Comparison of ENCODE assay signal across 9 cellular contexts in genomic region chr20:35262734-35263608, GRCh38. TPM values are rescaled to one million over a fixed set of nuclear protein-coding genes. Genes with fewer than 3 reads are reported as not detected.
DNase-seq lines count a peak whose midpoint lies in the region; ATAC-seq and TF ChIP-seq lines count a peak whose summit lies in the region.
"Not testable (repeated sequence)": the region's sequence is repeated elsewhere in the genome, so short reads cannot be mapped to it uniquely, and the experiment has no call there.
"Had no signal": no experiment of that assay in that cellular context is flagged by ENCODE, and none has a peak within 500 bp of the region (broad histone marks: within the 10 kb centered on the region; RNA-seq: fewer than 3 reads in every experiment).

No MANE protein-coding gene starts in this region.

- H3K27me3 Mint-ChIP-seq in H9 (ENCODE audit: low read depth); endothelial cell (ENCODE audit: unreplicated experiment): not testable (repeated sequence)

- H3K9me3 Mint-ChIP-seq in H9; endothelial cell (ENCODE audit: unreplicated experiment): not testable (repeated sequence)

- H3K18ac ChIP-seq in H9 (ENCODE audit: insufficient read length, low read depth, low read length) = peak overlapping the region; percentile 96

- peak overlapping the region; percentile 88 for H2BK12ac ChIP-seq in H9 (ENCODE audit: insufficient read length, low read depth, low read length)

- peak overlapping the region; percentile 91 for H3K4ac ChIP-seq in H9 (ENCODE audit: low read depth, low read length)

- peaks cover 13% of the 10 kb centered on the region; the same call in 1 of the 2 replicates for H3K4me1 ChIP-seq in H9 (ENCODE audit: insufficient read depth, low read length)
- H3K4me1 ChIP-seq in adipocyte (ENCODE audit: control insufficient read depth, insufficient read depth, low read length) = not testable (repeated sequence)
- peaks cover 28% of the 10 kb centered on the region for H3K4me1 ChIP-seq in iPS-15b (ENCODE audit: control insufficient read depth, insufficient read depth, low read length)
- peaks cover 12% of the 10 kb centered on the region for H3K4me1 ChIP-seq in mucosa of descending colon (ENCODE audit: low read depth)
- H3K4me1 ChIP-seq in smooth muscle cell (ENCODE audit: low read depth) = peaks cover 20% of the 10 kb centered on the region

- H4K8ac ChIP-seq in H9 (replicated peaks; ENCODE audit: insufficient read length, low read depth, low read length) = not testable (repeated sequence)

- H2BK15ac ChIP-seq in H9 (ENCODE audit: low read depth, low read length) = not testable (repeated sequence)

- H3K4me3 Mint-ChIP-seq in H9 (peak overlapping the region; percentile 45 to 73), endothelial cell (ENCODE audit: unreplicated experiment) (peak overlapping the region; percentile 22)

- H3K23me2 ChIP-seq in H9 (ENCODE audit: insufficient read length, low read depth, low read length, poor library complexity, severe bottlenecking) = not testable (repeated sequence)

- intact Hi-C loops in mucosa of descending colon (cut with DNase I, micrococcal nuclease) = not testable (repeated sequence)

- not testable (repeated sequence) for H3K9me3 ChIP-seq in H9 (ENCODE audit: control insufficient read depth, low read depth, low read length); adipocyte (ENCODE audit: control insufficient read depth, low read length); iPS-15b (ENCODE audit: control insufficient read depth, insufficient read depth, low read length); mucosa of descending colon; smooth muscle cell (replicated peaks; ENCODE audit: low read depth)

- H3K4me1 Mint-ChIP-seq in H9 (peaks cover 67 to 69% of the 10 kb centered on the region in 2 experiments), endothelial cell (ENCODE audit: unreplicated experiment) (peaks cover 11% of the 10 kb centered on the region)

- H3K27ac Mint-ChIP-seq in H9 = peak overlapping the region; percentile 99 to 100 (median 99)
- peak overlapping the region; percentile 54 for H3K27ac Mint-ChIP-seq in endothelial cell (ENCODE audit: unreplicated experiment)

- H4K5ac ChIP-seq in H9 (ENCODE audit: insufficient read length, low read depth, low read length) = peak overlapping the region; percentile 46

- H3K23ac ChIP-seq in H9 (ENCODE audit: insufficient read length, low read depth, low read length) = not testable (repeated sequence)

- TF ChIP-seq CTCF in AG04449 (IDR thresholded peaks at IDR 0.05; ENCODE audit: insufficient read depth, low read length, missing control alignments) = peak; percentile 14
- TF ChIP-seq CTCF in H9 (conservative IDR thresholded peaks at IDR 0.05) = peak; percentile 27; the same call in 2 of the 3 replicates
- not testable (repeated sequence) for TF ChIP-seq CTCF in endothelial cell (IDR thresholded peaks at IDR 0.05; ENCODE audit: unreplicated experiment); mucosa of descending colon (IDR thresholded peaks at IDR 0.05)
- peak; percentile 7 for TF ChIP-seq CTCF in smooth muscle cell (IDR thresholded peaks at IDR 0.05; ENCODE audit: borderline replicate concordance, insufficient read depth, poor library complexity, severe bottlenecking)

- not testable (repeated sequence) for H2AFZ ChIP-seq in H9 (ENCODE audit: low read length); smooth muscle cell (ENCODE audit: low read depth)

- CTCF ChIA-PET in AG04449 (lab: Yijun Ruan, JAX) = interaction anchor here (1.0 to 11.3 kb wide), 9 partner anchors 14 to 184 kb away, joined by 3 to 271 read pairs (median 4); partner anchors contain the start of gene EDEM2

- POLR2A ChIA-PET in AG04449 (lab: Yijun Ruan, JAX) = interaction anchor here (0.6 to 1.9 kb wide), 2 partner anchors 22 to 477 kb away, joined by 3 to 6 read pairs; partner anchors contain the start of gene EIF6

- H2AK5ac ChIP-seq in H9 (ENCODE audit: insufficient read length, low read length) = peak overlapping the region; percentile 10

- not testable (repeated sequence) for H3K4me3 ChIP-seq in AG04449 (ENCODE audit: low read depth, low read length); adipocyte (ENCODE audit: low read length); mucosa of descending colon; smooth muscle cell
- peak overlapping the region; percentile 0 for H3K4me3 ChIP-seq in iPS-15b (ENCODE audit: low read depth, low read length)

- H2BK5ac ChIP-seq in H9 (ENCODE audit: insufficient read length, low read length) = peak overlapping the region; percentile 91

- not testable (repeated sequence) for H3K27me3 ChIP-seq in H9 (ENCODE audit: insufficient read depth, low read length); adipocyte (replicated peaks; ENCODE audit: control insufficient read depth, insufficient read depth, low read length); iPS-15b (ENCODE audit: control insufficient read depth, insufficient read depth, low read length); smooth muscle cell (ENCODE audit: low read depth)

- H3K9ac ChIP-seq in H9 (ENCODE audit: extremely low read depth, insufficient read length, low read length) (peak overlapping the region; percentile 54), iPS-15b (ENCODE audit: low read depth, low read length) (peak overlapping the region; percentile 51)
- not testable (repeated sequence) for H3K9ac ChIP-seq in adipocyte (ENCODE audit: low read length); smooth muscle cell (ENCODE audit: low read depth)

- H4K91ac ChIP-seq in H9 (ENCODE audit: insufficient read length, low read depth, low read length) = peak overlapping the region; percentile 93

- ATAC-seq in mucosa of descending colon = peak; percentile 87

- H3K56ac ChIP-seq in H9 (ENCODE audit: insufficient read length, low read depth, low read length) = peak overlapping the region; percentile 2

- peaks cover 0 to 41% (median 16%) of the 10 kb centered on the region in 3 experiments; a peak in 5 of 7 replicates for H3K36me3 Mint-ChIP-seq in H9 (ENCODE audit: insufficient read depth in 1 of 3, low read depth in 3 of 3)
- not testable (repeated sequence) for H3K36me3 Mint-ChIP-seq in endothelial cell (ENCODE audit: low read depth, unreplicated experiment)

- not testable (repeated sequence) for H3K79me2 ChIP-seq in H9 (ENCODE audit: insufficient read depth, low read length); smooth muscle cell (ENCODE audit: low read depth)

- H3K27ac ChIP-seq in H9 (ENCODE audit: insufficient read length, low read depth, low read length) (peak overlapping the region; percentile 94), smooth muscle cell (ENCODE audit: low read depth) (peak overlapping the region; percentile 55)

- not testable (repeated sequence) for H2BK20ac ChIP-seq in H9 (ENCODE audit: low read depth, low read length, poor library complexity, severe bottlenecking)

- H3T11ph ChIP-seq in H9 (ENCODE audit: low read length) = peak overlapping the region; percentile 48

- WGBS in H9 (ENCODE audit: extremely low coverage, insufficient read length, low lambda C conversion rate) = no CpG with 5 or more reads among the region's 9 CpGs
- 32% methylated on average over 6 of the region's 9 CpGs for WGBS in smooth muscle cell (ENCODE audit: low lambda C conversion rate)

- H3K14ac ChIP-seq in H9 (ENCODE audit: insufficient read depth, low read length) = peak overlapping the region; percentile 93

- H3K36me3 ChIP-seq in adipocyte (ENCODE audit: control insufficient read depth, insufficient read depth, low read length, severe bottlenecking) (peaks cover 15% of the 10 kb centered on the region), iPS-15b (ENCODE audit: control insufficient read depth, insufficient read depth, low read length) (peaks cover 12% of the 10 kb centered on the region)
- not testable (repeated sequence) for H3K36me3 ChIP-seq in mucosa of descending colon (ENCODE audit: low read depth); smooth muscle cell (ENCODE audit: low read depth)

- not testable (repeated sequence) for H3K79me1 ChIP-seq in H9 (ENCODE audit: insufficient read depth, low read depth, low read length, poor library complexity, severe bottlenecking)

- not testable (repeated sequence) for H3F3A ChIP-seq in smooth muscle cell (ENCODE audit: low read depth)

- H2BK120ac ChIP-seq in H9 (ENCODE audit: low read depth, low read length, poor library complexity, severe bottlenecking) = peak overlapping the region; percentile 61

- not testable (repeated sequence) for H4K20me1 ChIP-seq in H9 (ENCODE audit: control insufficient read depth, insufficient read depth, insufficient read length)
- H4K20me1 ChIP-seq in smooth muscle cell (ENCODE audit: low read depth) = peaks cover 15% of the 10 kb centered on the region

- DNase-seq in AG04449 (ENCODE audit: low read depth, low spot score); endothelial cell (ENCODE audit: low spot score); smooth muscle cell (lab: John Stamatoyannopoulos, UW; ENCODE audit: unreplicated experiment): not testable (repeated sequence)
- DNase-seq in H9 (peak; percentile 88), NCI-H2227 treated with DMSO at 0.1 percent for 48 hours (lab: John Stamatoyannopoulos, UW) (peak; percentile 30), adipocyte (ENCODE audit: low read depth) (peak; percentile 52), mucosa of descending colon (peak in 1 of 3 donors; percentile 42)

- peak overlapping the region; percentile 9 for H3K4me2 ChIP-seq in H9 (ENCODE audit: insufficient read depth, insufficient read length, low read length)
- H3K4me2 ChIP-seq in smooth muscle cell = not testable (repeated sequence)

RNA-seq across cellular contexts. Expression of gene MMP24OS, which starts 15.0 kb away (rescaled TPM):
- total RNA-seq in H9 (2021) (43.8 and 45.6 TPM in 2 replicates), endothelial cell (ENCODE audit: unreplicated experiment) (80.7 TPM), mucosa of descending colon (100 to 1,000 TPM in 2 of 3 donors, 10 to 100 TPM in 1; 90.9 to 156 (median 124) TPM), smooth muscle cell (14.3 and 22.7 TPM in 2 replicates)
- polyA plus RNA-seq in smooth muscle cell = 43.7 and 44.7 TPM in 2 replicates

RNA-seq across cellular contexts. Expression of gene EIF6, which starts 21.6 kb away (rescaled TPM):
- total RNA-seq in H9 (2021) = 150 and 154 TPM in 2 replicates
- total RNA-seq in endothelial cell (ENCODE audit: unreplicated experiment) = 120 TPM
- 100 to 1,000 TPM; 105 to 206 (median 182) TPM for total RNA-seq in mucosa of descending colon
- total RNA-seq in smooth muscle cell = 76.4 and 110 TPM in 2 replicates
- polyA plus RNA-seq in smooth muscle cell = 179 and 251 TPM in 2 replicates

RNA-seq across cellular contexts. Expression of gene FAM83C, which starts 29.3 kb away (rescaled TPM):
- total RNA-seq in H9 (2021) = not detected in 2 replicates
- not detected for total RNA-seq in endothelial cell (ENCODE audit: unreplicated experiment)
- under 1 TPM in 2 of 3 donors, not detected in 1; 0.13 to 0.41 TPM for total RNA-seq in mucosa of descending colon
- 0.27 and 0.49 TPM in 2 replicates for total RNA-seq in smooth muscle cell
- 0.05 TPM in 1 of 2 replicates, not detected in the other for polyA plus RNA-seq in smooth muscle cell
- total RNA-seq: posterior vena cava had no signal

RNA-seq across cellular contexts. Expression of gene MMP24, which starts 36.5 kb away (rescaled TPM):
- total RNA-seq in H9 (2021) (23.0 and 24.7 TPM in 2 replicates), endothelial cell (ENCODE audit: unreplicated experiment) (9.1 TPM), mucosa of descending colon (under 1 TPM; 0.24 to 0.70 (median 0.58) TPM), smooth muscle cell (0.09 and 0.45 TPM in 2 replicates)
- 0.03 and 0.97 TPM in 2 replicates for polyA plus RNA-seq in smooth muscle cell
